11 cellular contexts compared by ENCODE assay signal in the genomic region with DNA sequence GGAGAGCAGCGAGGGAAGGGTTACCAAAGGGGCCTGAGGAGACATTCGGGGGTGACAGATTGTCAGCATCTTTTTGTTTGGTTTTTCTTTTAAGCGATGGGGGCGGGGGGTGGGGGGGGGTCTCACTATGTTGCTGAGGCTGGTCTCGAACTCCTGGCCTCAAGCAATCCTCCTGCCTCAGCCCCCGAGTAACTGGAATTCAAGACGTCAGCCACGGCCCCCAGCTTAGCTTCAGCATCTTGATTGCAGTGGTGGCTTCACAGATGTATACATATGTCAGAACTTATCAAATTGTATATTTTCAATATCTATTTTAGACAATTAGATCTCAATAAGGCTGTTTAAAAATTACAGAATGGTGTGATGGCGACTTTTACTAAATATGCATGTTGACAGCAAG. TPM values are rescaled to one million over a fixed set of nuclear protein-coding genes. Genes with fewer than 3 reads are reported as not detected.
DNase-seq lines count a peak whose midpoint lies in the region; ATAC-seq and TF ChIP-seq lines count a peak whose summit lies in the region.
"Had no signal": no experiment of that assay in that cellular context is flagged by ENCODE, and none has a peak within 500 bp of the region (broad histone marks: within the 10 kb centered on the region; RNA-seq: fewer than 3 reads in every experiment).

No MANE protein-coding gene starts in this region.

- no peaks in the 10 kb centered on the region for H3K27me3 ChIP-seq in aorta (ENCODE audit: control insufficient read depth in 1 of 2, insufficient read depth in 2 of 2, low read length in 1 of 2)

- peak overlapping the region; percentile 66 for H3K4me3 Mint-ChIP-seq in natural killer cell treated with Interleukin-12 subunit alpha and Interleukin-12 subunit beta and Interleukin-15 and Interleukin-18, amount 100 ng/mL, for 72 hours
- H3K4me3 Mint-ChIP-seq in natural killer cell (no peak overlapping the region), memory B cell (peak overlapping the region; percentile 77), Calu3 (ENCODE audit: low read depth, unreplicated experiment) (no peak overlapping the region)
- H3K4me3 Mint-ChIP-seq in activated T-helper 1 cell treated with anti-CD3 and anti-CD28 coated beads, Interleukin-12 subunit alpha, Interleukin-12 subunit beta, Interleukin-2, Interleukin-4 antibody, amounts not matched to agents 30 ng/mL and 10 ng/mL and 1 ng/mL, durations not matched to agents 14 hours and 24 hours and 36 hours = peak overlapping the region; percentile 74
- H3K4me3 Mint-ChIP-seq: nephron progenitor cell had no signal

- peaks cover 21 to 27% of the 10 kb centered on the region in 2 donors for H3K4me1 Mint-ChIP-seq in natural killer cell treated with Interleukin-12 subunit alpha and Interleukin-12 subunit beta and Interleukin-15 and Interleukin-18, amount 100 ng/mL, for 72 hours (ENCODE audit: low read depth in 2 of 2)
- H3K4me1 Mint-ChIP-seq in natural killer cell (peaks cover 17 to 19% of the 10 kb centered on the region in 2 donors), memory B cell (peaks cover 21% of the 10 kb centered on the region), Calu3 (ENCODE audit: low read depth, unreplicated experiment) (no peaks in the 10 kb centered on the region)
- H3K4me1 Mint-ChIP-seq in activated T-helper 1 cell treated with anti-CD3 and anti-CD28 coated beads, Interleukin-12 subunit alpha, Interleukin-12 subunit beta, Interleukin-2, Interleukin-4 antibody, amounts not matched to agents 30 ng/mL and 10 ng/mL and 1 ng/mL, durations not matched to agents 14 hours and 24 hours and 36 hours (ENCODE audit: low read depth) = peaks cover 61% of the 10 kb centered on the region

- no peaks in the 10 kb centered on the region for H3K4me1 ChIP-seq in aorta (ENCODE audit: control insufficient read depth in 1 of 2, insufficient read depth in 2 of 2, low read length in 2 of 2)

- BruUV-seq in Calu3 (replicated peaks; lab: Mats Ljungman, UMichigan) = no TSS peak

- WGBS in aorta, 2 donors = 78 to 85% methylated on average over 9 of the region's 9 CpGs

- DNase-seq in natural killer cell treated with Interleukin-12 subunit alpha and Interleukin-12 subunit beta and Interleukin-15 and Interleukin-18, amount 100 ng/mL, for 72 hours (ENCODE audit: low spot score) = no peak
- no peak for DNase-seq in natural killer cell
- DNase-seq in activated T-helper 1 cell treated with anti-CD3 and anti-CD28 coated beads, Interleukin-12 subunit alpha, Interleukin-12 subunit beta, Interleukin-2, Interleukin-4 antibody, amounts not matched to agents 30 ng/mL and 10 ng/mL and 1 ng/mL, durations not matched to agents 14 hours and 24 hours and 36 hours (ENCODE audit: low spot score) = no peak
- no peak for DNase-seq in memory B cell (ENCODE audit: low spot score in 2 of 2)
- peak; percentile 32 to 52 for DNase-seq in aorta
- no peak for DNase-seq in Calu3
- no peak for DNase-seq in T1000 (lab: John Stamatoyannopoulos, UW)
- DNase-seq: NCI-H510A, nephron progenitor cell had no signal

- TF ChIP-seq CTCF in natural killer cell (IDR thresholded peaks at IDR 0.05) (no peak), Calu3 (IDR thresholded peaks at IDR 0.05; ENCODE audit: unreplicated experiment) (no peak)

- H3K9me3 Mint-ChIP-seq in natural killer cell treated with Interleukin-12 subunit alpha and Interleukin-12 subunit beta and Interleukin-15 and Interleukin-18, amount 100 ng/mL, for 72 hours = no peaks in the 10 kb centered on the region
- H3K9me3 Mint-ChIP-seq in natural killer cell (no peaks in the 10 kb centered on the region), memory B cell (no peaks in the 10 kb centered on the region), Calu3 (ENCODE audit: low read depth, unreplicated experiment) (no peaks in the 10 kb centered on the region)
- H3K9me3 Mint-ChIP-seq in activated T-helper 1 cell treated with anti-CD3 and anti-CD28 coated beads, Interleukin-12 subunit alpha, Interleukin-12 subunit beta, Interleukin-2, Interleukin-4 antibody, amounts not matched to agents 30 ng/mL and 10 ng/mL and 1 ng/mL, durations not matched to agents 14 hours and 24 hours and 36 hours = no peaks in the 10 kb centered on the region
- H3K9me3 Mint-ChIP-seq: nephron progenitor cell had no signal

- no peaks in the 10 kb centered on the region for H3K27me3 Mint-ChIP-seq in natural killer cell treated with Interleukin-12 subunit alpha and Interleukin-12 subunit beta and Interleukin-15 and Interleukin-18, amount 100 ng/mL, for 72 hours
- peaks cover 0 to 3% of the 10 kb centered on the region in 2 donors for H3K27me3 Mint-ChIP-seq in natural killer cell (ENCODE audit: low read depth in 2 of 2)
- no peaks in the 10 kb centered on the region for H3K27me3 Mint-ChIP-seq in activated T-helper 1 cell treated with anti-CD3 and anti-CD28 coated beads, Interleukin-12 subunit alpha, Interleukin-12 subunit beta, Interleukin-2, Interleukin-4 antibody, amounts not matched to agents 30 ng/mL and 10 ng/mL and 1 ng/mL, durations not matched to agents 14 hours and 24 hours and 36 hours (ENCODE audit: insufficient read depth)
- H3K27me3 Mint-ChIP-seq in memory B cell = no peaks in the 10 kb centered on the region
- H3K27me3 Mint-ChIP-seq in Calu3 (ENCODE audit: unreplicated experiment) = no peaks in the 10 kb centered on the region

- no peak for ATAC-seq in natural killer cell treated with Interleukin-12 subunit alpha and Interleukin-12 subunit beta and Interleukin-15 and Interleukin-18, amount 100 ng/mL, for 72 hours
- ATAC-seq in natural killer cell (no peak), memory B cell (ENCODE audit: low read depth) (no peak), aorta (ENCODE audit: low FRiP score) (no peak), GM19328 (IDR thresholded peaks at IDR 0.05; ENCODE audit: unreplicated experiment) (no peak)

- no peaks in the 10 kb centered on the region for H3K9me3 ChIP-seq in aorta (ENCODE audit: control insufficient read depth, low read length)

- H3K36me3 Mint-ChIP-seq in natural killer cell treated with Interleukin-12 subunit alpha and Interleukin-12 subunit beta and Interleukin-15 and Interleukin-18, amount 100 ng/mL, for 72 hours = no peaks in the 10 kb centered on the region
- H3K36me3 Mint-ChIP-seq in natural killer cell (no peaks in the 10 kb centered on the region), memory B cell (no peaks in the 10 kb centered on the region), Calu3 (ENCODE audit: insufficient read depth, unreplicated experiment) (no peaks in the 10 kb centered on the region)
- H3K36me3 Mint-ChIP-seq in activated T-helper 1 cell treated with anti-CD3 and anti-CD28 coated beads, Interleukin-12 subunit alpha, Interleukin-12 subunit beta, Interleukin-2, Interleukin-4 antibody, amounts not matched to agents 30 ng/mL and 10 ng/mL and 1 ng/mL, durations not matched to agents 14 hours and 24 hours and 36 hours (ENCODE audit: low read depth) = no peaks in the 10 kb centered on the region

- H3K27ac ChIP-seq in aorta (ENCODE audit: low read depth in 1 of 2, low read length in 2 of 2) = no peak overlapping the region
- H3K27ac ChIP-seq: coronary artery had no signal

- H3K36me3 ChIP-seq in aorta (ENCODE audit: control insufficient read depth in 1 of 2, insufficient read depth in 2 of 2, low read length in 1 of 2) = no peaks in the 10 kb centered on the region

- CTCF ChIA-PET in Calu3 (lab: Charles Lee) = no interaction called here

- no peak overlapping the region for H3K4me3 ChIP-seq in aorta (ENCODE audit: low read length in 2 of 2)
- H3K4me3 ChIP-seq: coronary artery had no signal

- H3K27ac Mint-ChIP-seq in natural killer cell treated with Interleukin-12 subunit alpha and Interleukin-12 subunit beta and Interleukin-15 and Interleukin-18, amount 100 ng/mL, for 72 hours = peak overlapping the region; percentile 94 to 96
- H3K27ac Mint-ChIP-seq in natural killer cell (peak overlapping the region in 1 of 2 donors; percentile 88), memory B cell (peak overlapping the region; percentile 92), Calu3 (ENCODE audit: unreplicated experiment) (no peak overlapping the region)
- H3K27ac Mint-ChIP-seq in activated T-helper 1 cell treated with anti-CD3 and anti-CD28 coated beads, Interleukin-12 subunit alpha, Interleukin-12 subunit beta, Interleukin-2, Interleukin-4 antibody, amounts not matched to agents 30 ng/mL and 10 ng/mL and 1 ng/mL, durations not matched to agents 14 hours and 24 hours and 36 hours = peak overlapping the region; percentile 97
- H3K27ac Mint-ChIP-seq: nephron progenitor cell had no signal

- intact Hi-C loops in natural killer cell (cut with micrococcal nuclease) (no loop called here), aorta (cut with DNase I) (no loop called here), Calu3 (cut with micrococcal nuclease; ENCODE audit: unreplicated experiment) (no loop called here)
- intact Hi-C loops in activated T-helper 1 cell treated with anti-CD3 and anti-CD28 coated beads, Interleukin-12 subunit alpha, Interleukin-12 subunit beta, Interleukin-2, Interleukin-4 antibody, amounts not matched to agents 30 ng/mL and 10 ng/mL and 1 ng/mL, durations not matched to agents 14 hours and 24 hours and 36 hours (cut with micrococcal nuclease) = loop anchor here (5.0 kb wide), 1 partner anchor 273 kb away; a partner anchor contains a TSS

RNA-seq across cellular contexts. Expression of a gene that starts 30.9 kb away (rescaled TPM):
- total RNA-seq in natural killer cell treated with Interleukin-12 subunit alpha and Interleukin-12 subunit beta and Interleukin-15 and Interleukin-18, amount 100 ng/mL, for 72 hours = 1 to 10 TPM in 1 of 2 donors, not detected in 1; 1.0 TPM
- total RNA-seq in natural killer cell = not detected
- total RNA-seq in activated T-helper 1 cell treated with anti-CD3 and anti-CD28 coated beads, Interleukin-12 subunit alpha, Interleukin-12 subunit beta, Interleukin-2, Interleukin-4 antibody, amounts not matched to agents 30 ng/mL and 10 ng/mL and 1 ng/mL, durations not matched to agents 14 hours and 24 hours and 36 hours = 0.36 TPM in 1 of 2 replicates, not detected in the other
- total RNA-seq in aorta = under 1 TPM; 0.72 to 0.97 TPM
- polyA plus RNA-seq in aorta = not detected
- total RNA-seq in Calu3 (2022) = not detected in 2 replicates

RNA-seq across cellular contexts. Expression of a gene that starts 36.0 kb away (rescaled TPM):
- total RNA-seq in natural killer cell treated with Interleukin-12 subunit alpha and Interleukin-12 subunit beta and Interleukin-15 and Interleukin-18, amount 100 ng/mL, for 72 hours = not detected
- not detected for total RNA-seq in natural killer cell
- total RNA-seq in activated T-helper 1 cell treated with anti-CD3 and anti-CD28 coated beads, Interleukin-12 subunit alpha, Interleukin-12 subunit beta, Interleukin-2, Interleukin-4 antibody, amounts not matched to agents 30 ng/mL and 10 ng/mL and 1 ng/mL, durations not matched to agents 14 hours and 24 hours and 36 hours = not detected in 2 replicates
- total RNA-seq in aorta = under 1 TPM in 1 of 2 donors, not detected in 1; 0.49 TPM
- polyA plus RNA-seq in aorta = 10 to 100 TPM in 1 of 2 donors, not detected in 1; 10.6 TPM
- not detected in 2 replicates for total RNA-seq in Calu3 (2022)

Comparison
In these comparisons a context has a peak if more than half of its experiments do, and no peak if none do; other contexts are left out.
1. H3K4me3 Mint-ChIP-seq: peak in natural killer cell treated with Interleukin-12 subunit alpha and Interleukin-12 subunit beta and Interleukin-15 and Interleukin-18, amount 100 ng/mL, for 72 hours (single experiment), activated T-helper 1 cell treated with anti-CD3 and anti-CD28 coated beads, Interleukin-12 subunit alpha, Interleukin-12 subunit beta, Interleukin-2, Interleukin-4 antibody, amounts not matched to agents 30 ng/mL and 10 ng/mL and 1 ng/mL, durations not matched to agents 14 hours and 24 hours and 36 hours (single experiment) and memory B cell (single experiment); none in natural killer cell (single experiment) and Calu3 (single experiment).
2. DNase-seq: peak in aorta (2 of 2); none in natural killer cell treated with Interleukin-12 subunit alpha and Interleukin-12 subunit beta and Interleukin-15 and Interleukin-18, amount 100 ng/mL, for 72 hours (single experiment), natural killer cell (single experiment), activated T-helper 1 cell treated with anti-CD3 and anti-CD28 coated beads, Interleukin-12 subunit alpha, Interleukin-12 subunit beta, Interleukin-2, Interleukin-4 antibody, amounts not matched to agents 30 ng/mL and 10 ng/mL and 1 ng/mL, durations not matched to agents 14 hours and 24 hours and 36 hours (single experiment), memory B cell (0 of 2), Calu3 (single experiment) and T1000 (single experiment).